In genomic region chr16:787261-787966, GRCh38 we compare ENCODE assay signal across 9 cellular contexts. TPM values are rescaled to one million over a fixed set of nuclear protein-coding genes. Genes with fewer than 3 reads are reported as not detected.
DNase-seq lines count a peak whose midpoint lies in the region; ATAC-seq and TF ChIP-seq lines count a peak whose summit lies in the region.
"Had no signal": no experiment of that assay in that cellular context is flagged by ENCODE, and none has a peak within 500 bp of the region (broad histone marks: within the 10 kb centered on the region; RNA-seq: fewer than 3 reads in every experiment).

No MANE protein-coding gene starts in this region.

- no peak for ATAC-seq in effector memory CD8-positive, alpha-beta T cell (replicated peaks)
- no peak for ATAC-seq in GM19467 (IDR thresholded peaks at IDR 0.05; ENCODE audit: unreplicated experiment)

- no peaks in the 10 kb centered on the region for H3K9me3 ChIP-seq in DOHH2 (ENCODE audit: control insufficient read depth, insufficient read depth, low read length)
- no peaks in the 10 kb centered on the region for H3K9me3 ChIP-seq in MM.1S (replicated peaks; ENCODE audit: insufficient read depth, low read length)

- H3K27ac ChIP-seq in DOHH2 (ENCODE audit: low read depth, low read length) = 0 out of 2 replicates have a peak overlapping the region, but pooled peaks have one; percentile 0
- H3K27ac ChIP-seq in MM.1S (ENCODE audit: low read length) = no peak overlapping the region

- H3K27ac Mint-ChIP-seq in effector memory CD8-positive, alpha-beta T cell = no peak overlapping the region
- H3K27ac Mint-ChIP-seq in osteocyte (ENCODE audit: unreplicated experiment) = no peak overlapping the region

- peak overlapping the region; percentile 82 for H3K4me3 ChIP-seq in DOHH2 (ENCODE audit: low read length)
- H3K4me3 ChIP-seq in MM.1S (ENCODE audit: low read length) = peak overlapping the region; percentile 81

- DNase-seq in MM.1S (no peak), osteocyte (ENCODE audit: extremely low spot score, unreplicated experiment) (no peak), DMS 273 (lab: John Stamatoyannopoulos, UW; ENCODE audit: unreplicated experiment) (no peak), SHP77 treated with DMSO at 0.1 percent for 48 hours (lab: John Stamatoyannopoulos, UW) (no peak), epidermal melanocyte (ENCODE audit: insufficient read length, low spot score) (no peak)
- DNase-seq in effector memory CD8-positive, alpha-beta T cell = no peak

- H3K36me3 Mint-ChIP-seq in effector memory CD8-positive, alpha-beta T cell (ENCODE audit: insufficient read depth) = peaks cover 5% of the 10 kb centered on the region
- H3K36me3 Mint-ChIP-seq in osteocyte (ENCODE audit: unreplicated experiment) = peaks cover 8% of the 10 kb centered on the region

- TF ChIP-seq CTCF in DOHH2 (IDR thresholded peaks at IDR 0.05; ENCODE audit: low read depth, low read length, poor library complexity, severe bottlenecking) = no peak
- TF ChIP-seq CTCF in MM.1S (IDR thresholded peaks at IDR 0.05; ENCODE audit: low read length) = no peak
- no peak for TF ChIP-seq CTCF in osteocyte (IDR thresholded peaks at IDR 0.05)

- no peaks in the 10 kb centered on the region for H3F3A ChIP-seq in DOHH2 (ENCODE audit: control insufficient read depth, insufficient read depth)
- H3F3A ChIP-seq in MM.1S (ENCODE audit: insufficient read depth, low read length) = no peaks in the 10 kb centered on the region

- H3K9me2 ChIP-seq in DOHH2 (replicated peaks; ENCODE audit: control insufficient read depth, low read length) = no peaks in the 10 kb centered on the region
- H3K9me2 ChIP-seq in MM.1S (replicated peaks; ENCODE audit: insufficient read depth, low read length) = no peaks in the 10 kb centered on the region

- H3K4me1 Mint-ChIP-seq in effector memory CD8-positive, alpha-beta T cell (ENCODE audit: low read depth in 2 of 2) = peaks cover 7 to 10% of the 10 kb centered on the region in 2 donors
- H3K4me1 Mint-ChIP-seq in osteocyte (ENCODE audit: unreplicated experiment) = peaks cover 2% of the 10 kb centered on the region

- H3K4me2 ChIP-seq in DOHH2 (ENCODE audit: low read length) (peak overlapping the region; percentile 79), MM.1S (ENCODE audit: low read depth, low read length) (peak overlapping the region; percentile 84)

- peak overlapping the region; percentile 81 to 84 for H3K4me3 Mint-ChIP-seq in effector memory CD8-positive, alpha-beta T cell
- H3K4me3 Mint-ChIP-seq in osteocyte (ENCODE audit: unreplicated experiment) = peak overlapping the region; percentile 80

- peaks cover 3% of the 10 kb centered on the region; the same call in 1 of the 2 replicates for H3K27me3 ChIP-seq in DOHH2 (ENCODE audit: control insufficient read depth, low read length)
- peaks cover 10% of the 10 kb centered on the region for H3K27me3 ChIP-seq in MM.1S (replicated peaks; ENCODE audit: insufficient read depth, low read length)

- peak overlapping the region; percentile 70 for H3K9ac ChIP-seq in MM.1S (ENCODE audit: low read length)

- no peaks in the 10 kb centered on the region for H3K9me3 Mint-ChIP-seq in effector memory CD8-positive, alpha-beta T cell
- no peaks in the 10 kb centered on the region for H3K9me3 Mint-ChIP-seq in osteocyte (ENCODE audit: unreplicated experiment)

- H2AFZ ChIP-seq in MM.1S (ENCODE audit: low read length) = no peak overlapping the region

- peaks cover 63% of the 10 kb centered on the region for H3K36me3 ChIP-seq in DOHH2 (ENCODE audit: control insufficient read depth, low read length)
- no peaks in the 10 kb centered on the region; the same call in 1 of the 2 replicates for H3K36me3 ChIP-seq in MM.1S (replicated peaks; ENCODE audit: insufficient read depth, low read length)

- H3K27me3 Mint-ChIP-seq in effector memory CD8-positive, alpha-beta T cell = no peaks in the 10 kb centered on the region
- H3K27me3 Mint-ChIP-seq in osteocyte (ENCODE audit: unreplicated experiment) = no peaks in the 10 kb centered on the region

- peaks cover 17% of the 10 kb centered on the region for H3K4me1 ChIP-seq in DOHH2 (ENCODE audit: control insufficient read depth, low read length)
- 0 out of 2 replicates have a peak, but pooled peaks cover 9% of the 10 kb centered on the region for H3K4me1 ChIP-seq in MM.1S (ENCODE audit: low read length)

- H4K20me1 ChIP-seq in DOHH2 (ENCODE audit: control insufficient read depth, insufficient read depth, low read depth, low read length) (no peaks in the 10 kb centered on the region; the same call in 1 of the 2 replicates), MM.1S (ENCODE audit: insufficient read depth, low read length) (no peaks in the 10 kb centered on the region; the same call in 1 of the 2 replicates)

- H3K79me2 ChIP-seq in DOHH2 (ENCODE audit: control insufficient read depth, low read length) (peaks cover 54% of the 10 kb centered on the region), MM.1S (ENCODE audit: low read length) (peaks cover 33% of the 10 kb centered on the region)

RNA-seq across cellular contexts. Expression of gene RPUSD1, which starts 0.8 kb away (rescaled TPM):
- total RNA-seq in osteocyte = 20.8 and 24.3 TPM in 2 replicates

RNA-seq across cellular contexts. Expression of gene CHTF18, which starts 1.0 kb away (rescaled TPM):
- total RNA-seq in osteocyte = 19.3 and 25.4 TPM in 2 replicates

RNA-seq across cellular contexts. Expression of gene GNG13, which starts 13.1 kb away (rescaled TPM):
- not detected in 2 replicates for total RNA-seq in osteocyte
- total RNA-seq: mesenteric fat pad had no signal

RNA-seq across cellular contexts. Expression of gene MSLN, which starts 26.9 kb away (rescaled TPM):
- total RNA-seq in osteocyte = 0.19 and 0.21 TPM in 2 replicates
- total RNA-seq: mesenteric fat pad had no signal

RNA-seq across cellular contexts. Expression of gene CIAO3, which starts 46.6 kb away (rescaled TPM):
- 31.4 and 31.5 TPM in 2 replicates for total RNA-seq in osteocyte
